Comparison of ENCODE assay signal across 21 cellular contexts in the genomic region with DNA sequence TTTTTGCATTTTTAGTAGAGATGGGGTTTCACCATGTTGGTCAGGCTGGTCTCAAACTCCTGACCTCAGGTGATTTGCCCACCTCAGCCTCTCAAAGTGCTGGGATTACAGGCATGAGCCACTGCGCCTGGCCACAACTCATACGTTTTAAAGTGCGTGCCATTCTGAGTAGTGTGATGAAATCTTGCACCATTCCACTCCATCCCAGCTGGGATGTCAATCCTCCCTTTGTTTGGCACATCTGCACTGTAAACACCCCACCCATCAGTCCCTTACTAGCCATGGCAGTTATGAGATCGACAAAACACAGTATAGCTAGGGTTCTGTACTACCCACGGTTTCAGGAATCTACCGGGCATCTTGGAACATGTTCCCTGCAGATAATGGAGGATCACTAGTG. TPM values are rescaled to one million over a fixed set of nuclear protein-coding genes. Genes with fewer than 3 reads are reported as not detected.
"Had no signal": no experiment of that assay in that cellular context is flagged by ENCODE, and none has a peak within 500 bp of the region (broad histone marks: within the 10 kb centered on the region; RNA-seq: fewer than 3 reads in every experiment).

No MANE protein-coding gene starts in this region.

RNA-seq across cellular contexts. Expression of gene OR1I1, which starts 16.0 kb away (rescaled TPM):
- total RNA-seq: activated CD4-positive, alpha-beta memory T cell treated with anti-CD3 and anti-CD28 coated beads for 36 hours; activated CD4-positive, alpha-beta T cell treated with anti-CD3 and anti-CD28 coated beads for 36 hours; activated CD4-positive, alpha-beta T cell treated with anti-CD3 and anti-CD28 coated beads, Interleukin-2, amount 10 ng/mL, durations not matched to agents 24 days and 14 days; activated CD8-positive, alpha-beta memory T cell treated with anti-CD3 and anti-CD28 coated beads for 36 hours; activated CD8-positive, alpha-beta memory T cell treated with anti-CD3 and anti-CD28 coated beads, Interleukin-2, amount 10 ng/mL, durations not matched to agents 7 days and 5 days; activated CD8-positive, alpha-beta T cell treated with anti-CD3 and anti-CD28 coated beads, Interleukin-2, amount 10 ng/mL, durations not matched to agents 7 days and 5 days; activated naive CD4-positive, alpha-beta T cell treated with anti-CD3 and anti-CD28 coated beads for 36 hours; activated naive CD8-positive, alpha-beta T cell treated with anti-CD3 and anti-CD28 coated beads for 36 hours; activated T-helper 1 cell treated with anti-CD3 and anti-CD28 coated beads, Interleukin-12 subunit alpha, Interleukin-12 subunit beta, Interleukin-2, Interleukin-4 antibody, amounts not matched to agents 30 ng/mL and 10 ng/mL and 1 ng/mL, durations not matched to agents 14 hours and 24 hours and 36 hours; activated T-helper 2 cell treated with anti-CD3 and anti-CD28 coated beads, Interferon-gamma antibody, Interleukin-2, Interleukin-4, amounts not matched to agents 10 μg/mL and 5 μg/mL and 100 μg/mL, durations not matched to agents 14 hours and 24 hours and 36 hours; adrenal gland; aorta; body of pancreas; chondrocyte; dermis blood vessel endothelial cell; endothelial cell of umbilical vein; esophagus muscularis mucosa; fibroblast of lung; fibroblast of villous mesenchyme; T-helper 17 cell had no signal
- polyA plus RNA-seq: adrenal gland, endothelial cell of umbilical vein, fibroblast of lung had no signal

RNA-seq across cellular contexts. Expression of gene CASP14, which starts 48.7 kb away (rescaled TPM):
- total RNA-seq: activated CD4-positive, alpha-beta memory T cell treated with anti-CD3 and anti-CD28 coated beads for 36 hours; activated CD4-positive, alpha-beta T cell treated with anti-CD3 and anti-CD28 coated beads for 36 hours; activated CD4-positive, alpha-beta T cell treated with anti-CD3 and anti-CD28 coated beads, Interleukin-2, amount 10 ng/mL, durations not matched to agents 24 days and 14 days; activated CD8-positive, alpha-beta memory T cell treated with anti-CD3 and anti-CD28 coated beads for 36 hours; activated CD8-positive, alpha-beta memory T cell treated with anti-CD3 and anti-CD28 coated beads, Interleukin-2, amount 10 ng/mL, durations not matched to agents 7 days and 5 days; activated CD8-positive, alpha-beta T cell treated with anti-CD3 and anti-CD28 coated beads, Interleukin-2, amount 10 ng/mL, durations not matched to agents 7 days and 5 days; activated naive CD4-positive, alpha-beta T cell treated with anti-CD3 and anti-CD28 coated beads for 36 hours; activated naive CD8-positive, alpha-beta T cell treated with anti-CD3 and anti-CD28 coated beads for 36 hours; activated T-helper 1 cell treated with anti-CD3 and anti-CD28 coated beads, Interleukin-12 subunit alpha, Interleukin-12 subunit beta, Interleukin-2, Interleukin-4 antibody, amounts not matched to agents 30 ng/mL and 10 ng/mL and 1 ng/mL, durations not matched to agents 14 hours and 24 hours and 36 hours; activated T-helper 2 cell treated with anti-CD3 and anti-CD28 coated beads, Interferon-gamma antibody, Interleukin-2, Interleukin-4, amounts not matched to agents 10 μg/mL and 5 μg/mL and 100 μg/mL, durations not matched to agents 14 hours and 24 hours and 36 hours; adrenal gland; aorta; body of pancreas; chondrocyte; dermis blood vessel endothelial cell; endothelial cell of umbilical vein; esophagus muscularis mucosa; fibroblast of lung; fibroblast of villous mesenchyme; frontal cortex; T-helper 17 cell had no signal
- polyA plus RNA-seq: adrenal gland, aorta, endothelial cell of umbilical vein, fibroblast of lung had no signal
